ENCODE assay signal across 17 cellular contexts in genomic region chr2:37665038-37665437, GRCh38. TPM values are rescaled to one million over a fixed set of nuclear protein-coding genes. Genes with fewer than 3 reads are reported as not detected.
DNase-seq lines count a peak whose midpoint lies in the region; ATAC-seq and TF ChIP-seq lines count a peak whose summit lies in the region.
"Had no signal": no experiment of that assay in that cellular context is flagged by ENCODE, and none has a peak within 500 bp of the region (broad histone marks: within the 10 kb centered on the region; RNA-seq: fewer than 3 reads in every experiment).

No MANE protein-coding gene starts in this region.

- no peak for TF ChIP-seq POLR2A in esophagus muscularis mucosa (IDR thresholded peaks at IDR 0.05; ENCODE audit: low read depth)
- no peak for TF ChIP-seq POLR2A in sigmoid colon (IDR thresholded peaks at IDR 0.05)

- peaks cover 88% of the 10 kb centered on the region for H3K4me1 Mint-ChIP-seq in CD14-positive monocyte

- intact Hi-C loops in CD14-positive monocyte (cut with micrococcal nuclease): no loop called here
- intact Hi-C loops in esophagus muscularis mucosa (cut with DNase I): no loop called here
- intact Hi-C loops in sigmoid colon (cut with DNase I): loop anchor here (5.0 kb wide), 1 partner anchor 268 kb away; no protein-coding TSS in a partner anchor

- ATAC-seq in GM18520 (IDR thresholded peaks at IDR 0.05; ENCODE audit: unreplicated experiment): no peak
- ATAC-seq: stimulated activated naive CD8-positive, alpha-beta T cell treated with anti-CD3 and anti-CD28 coated beads, Interleukin-15, Interleukin-2, amounts not matched to agents 100 U/mL and 50 U/mL, for 24 hours had no signal

- peak overlapping the region in 1 of 2 donors; percentile 82 for H3K4me3 Mint-ChIP-seq in CD14-positive monocyte
- H3K4me3 Mint-ChIP-seq: activated CD4-positive, alpha-beta T cell treated with anti-CD3 and anti-CD28 coated beads, Interleukin-2, amount 10 ng/mL, durations not matched to agents 24 days and 14 days; mesothelial cell of epicardium had no signal

- TF ChIP-seq EP300 in esophagus muscularis mucosa (IDR thresholded peaks at IDR 0.05): no peak
- no peak for TF ChIP-seq EP300 in sigmoid colon (IDR thresholded peaks at IDR 0.05)

- H3K27ac ChIP-seq in esophagus muscularis mucosa (replicated peaks in 1 of 4) (peak overlapping the region; percentile 52 to 98 (median 96)), sigmoid colon (peak overlapping the region; percentile 39 to 99 (median 72))
- H3K27ac ChIP-seq in effector memory CD4-positive, alpha-beta T cell (ENCODE audit: insufficient read depth, low read length, poor library complexity, severe bottlenecking): no peak overlapping the region
- H3K27ac ChIP-seq: epithelial cell of prostate, pancreas had no signal

- H3K36me3 Mint-ChIP-seq in CD14-positive monocyte: peaks cover 75 to 89% of the 10 kb centered on the region in 2 donors

- no peaks in the 10 kb centered on the region for H3K9me3 ChIP-seq in esophagus muscularis mucosa
- H3K9me3 ChIP-seq in sigmoid colon: no peaks in the 10 kb centered on the region
- no peaks in the 10 kb centered on the region for H3K9me3 ChIP-seq in effector memory CD4-positive, alpha-beta T cell (ENCODE audit: control insufficient read depth, low read length)
- H3K9me3 ChIP-seq: pancreas had no signal

- H3K4me1 ChIP-seq in esophagus muscularis mucosa (peaks cover 81 to 98% (median 90%) of the 10 kb centered on the region in 4 donors), sigmoid colon (peaks cover 0 to 98% (median 84%) of the 10 kb centered on the region in 4 donors)
- H3K4me1 ChIP-seq in effector memory CD4-positive, alpha-beta T cell (ENCODE audit: control insufficient read depth, insufficient read depth, low read length, poor library complexity, severe bottlenecking): peaks cover 38% of the 10 kb centered on the region

- WGBS in esophagus muscularis mucosa: 70% methylated on average over 2 of the region's 2 CpGs
- WGBS in sigmoid colon, 2 donors: 97% methylated on average over 2 of the region's 2 CpGs

- H3K36me3 ChIP-seq in esophagus muscularis mucosa (peaks cover 0 to 18% (median 4%) of the 10 kb centered on the region in 4 donors), sigmoid colon (no peaks in the 10 kb centered on the region)
- no peaks in the 10 kb centered on the region for H3K36me3 ChIP-seq in effector memory CD4-positive, alpha-beta T cell (ENCODE audit: control insufficient read depth, insufficient read depth, low read length)
- H3K36me3 ChIP-seq: pancreas had no signal

- H3K27me3 ChIP-seq in esophagus muscularis mucosa (no peaks in the 10 kb centered on the region), sigmoid colon (no peaks in the 10 kb centered on the region)
- H3K27me3 ChIP-seq in effector memory CD4-positive, alpha-beta T cell (replicated peaks; ENCODE audit: control insufficient read depth, insufficient read depth, low read length, poor library complexity, severe bottlenecking): no peaks in the 10 kb centered on the region
- H3K27me3 ChIP-seq: pancreas had no signal

- H3K4me3 ChIP-seq in esophagus muscularis mucosa (peak overlapping the region in 2 of 4 donors; percentile 31 to 97), sigmoid colon (no peak overlapping the region)
- no peak overlapping the region for H3K4me3 ChIP-seq in effector memory CD4-positive, alpha-beta T cell (ENCODE audit: insufficient read depth, low read depth, low read length, poor library complexity, severe bottlenecking)
- H3K4me3 ChIP-seq: pancreas had no signal

- no peak for TF ChIP-seq CTCF in CD14-positive monocyte (IDR thresholded peaks at IDR 0.05)
- TF ChIP-seq CTCF in esophagus muscularis mucosa (IDR thresholded peaks at IDR 0.05): no peak
- no peak for TF ChIP-seq CTCF in sigmoid colon (IDR thresholded peaks at IDR 0.05)
- no peak for TF ChIP-seq CTCF in GM20000 (IDR thresholded peaks at IDR 0.05; ENCODE audit: extremely low read depth, missing control alignments)

- H3K27ac Mint-ChIP-seq in CD14-positive monocyte: peak overlapping the region; percentile 76 to 96 (median 90)
- H3K27ac Mint-ChIP-seq: activated CD4-positive, alpha-beta T cell treated with anti-CD3 and anti-CD28 coated beads, Interleukin-2, amount 10 ng/mL, durations not matched to agents 24 days and 14 days; mesothelial cell of epicardium had no signal

- H3K9me3 Mint-ChIP-seq in CD14-positive monocyte: no peaks in the 10 kb centered on the region
- H3K9me3 Mint-ChIP-seq: activated CD4-positive, alpha-beta T cell treated with anti-CD3 and anti-CD28 coated beads, Interleukin-2, amount 10 ng/mL, durations not matched to agents 24 days and 14 days; mesothelial cell of epicardium had no signal

- no peaks in the 10 kb centered on the region for H3K27me3 Mint-ChIP-seq in CD14-positive monocyte (ENCODE audit: low read depth in 3 of 3)
- H3K27me3 Mint-ChIP-seq: activated CD4-positive, alpha-beta T cell treated with anti-CD3 and anti-CD28 coated beads, Interleukin-2, amount 10 ng/mL, durations not matched to agents 24 days and 14 days had no signal

- no peak for DNase-seq in CD14-positive monocyte (ENCODE audit: low spot score)
- peak; percentile 26 for DNase-seq in LHCN-M2 (ENCODE audit: low read depth)
- DNase-seq in esophagus muscularis mucosa (ENCODE audit: extremely low spot score): no peak
- no peak for DNase-seq in sigmoid colon
- DNase-seq in GM20000 (ENCODE audit: low spot score): no peak
- no peak for DNase-seq in NCI-H2081 (lab: John Stamatoyannopoulos, UW)
- DNase-seq in effector memory CD4-positive, alpha-beta T cell: no peak
- DNase-seq: activated CD4-positive, alpha-beta T cell treated with anti-CD3 and anti-CD28 coated beads, Interleukin-2, amount 10 ng/mL, durations not matched to agents 24 days and 14 days; activated T-cell treated with anti-CD3 and anti-CD28 coated beads, Interleukin-2, amount 50 U/mL, for 48 hours; Karpas-422; pancreas; stimulated activated CD4-positive, alpha-beta T cell treated with anti-CD3 and anti-CD28 coated beads, Interleukin-12 subunit alpha, Interleukin-12 subunit beta, amount 100 ng/mL, for 4 hours; stimulated activated naive CD8-positive, alpha-beta T cell treated with anti-CD3 and anti-CD28 coated beads, Interleukin-15, Interleukin-2, amounts not matched to agents 100 U/mL and 50 U/mL, for 24 hours; T1000 had no signal

RNA-seq across cellular contexts. Expression of gene CDC42EP3, which starts 6.4 kb away (rescaled TPM):
- polyA plus RNA-seq in CD14-positive monocyte (100 to 1,000 TPM; 249 to 272 TPM), sigmoid colon (10 to 100 TPM; 10.9 to 20.4 (median 11.8) TPM)
- total RNA-seq in LHCN-M2 (2014; rRNA removed) (230 and 308 TPM in 2 replicates), esophagus muscularis mucosa (100 to 1,000 TPM in 2 of 4 donors, 10 to 100 TPM in 2; 67.7 to 217 (median 112) TPM), sigmoid colon (10 to 100 TPM; 41.1 to 84.5 (median 44.8) TPM)
- polyA plus RNA-seq in LHCN-M2 (2012): 222 TPM
